Comparison of ENCODE assay signal across 1 cellular context in genomic region chr1:25336922-25337354, GRCh38.
A peak's percentile ranks its signal among the peaks of the same experiment; 100 is the strongest.
TF ChIP-seq lines count a peak whose summit lies in the region.

No MANE protein-coding gene starts in this region.

TF ChIP-seq in HEK293, 187 proteins besides CTCF, POLR2A, EP300 and RAD21 (continued from another document):
- TF ChIP-seq ZBTB26 (tag by site-specific recombination; optimal IDR thresholded peaks at IDR 0.05) (peak; percentile 18), ZXDB (tag by site-specific recombination; IDR thresholded peaks at IDR 0.05) (0 out of 2 replicates have a peak, but pooled peaks have one; percentile 28), ZEB2 (tag by site-specific recombination; IDR thresholded peaks at IDR 0.05) (peak; percentile 60; the same call in 1 of the 2 replicates), ZNF341 (tag by site-specific recombination; IDR thresholded peaks at IDR 0.05; ENCODE audit: low read depth) (0 out of 2 replicates have a peak, but pooled peaks have one; percentile 36), ZBTB17 (tag by site-specific recombination; IDR thresholded peaks at IDR 0.05) (peak; percentile 68), ZBTB8A (tag by site-specific recombination; IDR thresholded peaks at IDR 0.05) (peak; percentile 22; the same call in 1 of the 2 replicates), ZNF335 (tag by site-specific recombination; conservative IDR thresholded peaks at IDR 0.05) (peak; percentile 92), PATZ1 (tag by site-specific recombination; IDR thresholded peaks at IDR 0.05) (peak; percentile 54; the same call in 1 of the 2 replicates), SP2 (tag by site-specific recombination; IDR thresholded peaks at IDR 0.05) (peak; percentile 42; the same call in 1 of the 2 replicates), OVOL3 (tag by site-specific recombination; IDR thresholded peaks at IDR 0.05) (peak; percentile 28; the same call in 1 of the 2 replicates), PRDM10 (tag by site-specific recombination; IDR thresholded peaks at IDR 0.05) (peak; percentile 42; the same call in 1 of the 2 replicates), GLIS2 (tag by site-specific recombination; IDR thresholded peaks at IDR 0.05) (peak; percentile 60), OSR2 (tag by site-specific recombination; IDR thresholded peaks at IDR 0.05) (peak; percentile 38; the same call in 1 of the 2 replicates)
